ENCODE assay signal across 1 cellular context in the genomic region with DNA sequence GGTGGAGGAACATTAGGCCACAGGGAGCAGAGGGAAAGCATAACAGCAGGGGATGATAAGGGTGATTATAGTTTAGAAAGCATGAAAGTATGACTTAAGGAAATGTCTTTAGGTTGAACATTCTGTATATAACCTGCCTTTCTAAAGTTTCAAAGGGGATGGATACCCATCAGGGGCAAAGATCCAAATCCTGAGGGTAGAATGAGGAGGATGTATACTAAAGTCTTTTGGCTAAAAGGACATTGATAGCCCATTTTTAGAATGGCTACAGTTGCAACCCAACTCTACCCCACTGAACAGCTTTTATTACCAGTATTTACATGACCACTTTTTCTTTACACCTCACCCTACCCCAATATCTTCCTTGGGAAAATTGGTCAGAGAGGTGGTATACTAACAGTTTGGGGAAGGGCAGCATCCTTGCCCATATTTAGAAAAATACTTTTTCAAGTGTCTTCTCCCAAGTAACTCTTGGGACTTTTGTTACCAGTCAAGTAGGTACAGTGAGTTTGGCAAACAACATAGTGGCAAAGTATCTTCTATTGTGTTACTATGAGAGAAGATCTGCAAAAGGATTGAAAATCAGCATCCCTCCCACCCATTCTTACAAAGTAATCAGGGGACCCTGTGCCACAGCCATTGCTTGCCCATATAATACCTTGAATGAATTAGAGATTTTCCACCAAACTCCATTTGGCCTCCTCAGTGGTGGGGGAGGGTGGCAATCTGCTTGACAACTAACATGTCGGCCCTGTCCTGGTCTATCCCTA.
TF ChIP-seq lines count a peak whose summit lies in the region.

No MANE protein-coding gene starts in this region.

TF ChIP-seq in IMR-90, 13 proteins besides CTCF, POLR2A, EP300 and RAD21:
- no peak for TF ChIP-seq SMC3 (IDR thresholded peaks at IDR 0.05; ENCODE audit: low read depth, low read length)
- no peak for TF ChIP-seq CHD1 (IDR thresholded peaks at IDR 0.05; ENCODE audit: low read depth, low read length)
- TF ChIP-seq RFX5 (IDR thresholded peaks at IDR 0.05; ENCODE audit: low read depth, low read length) = peak; percentile 20; the same call in 1 of the 2 replicates
